Comparison of ENCODE assay signal across 22 cellular contexts in the genomic region with DNA sequence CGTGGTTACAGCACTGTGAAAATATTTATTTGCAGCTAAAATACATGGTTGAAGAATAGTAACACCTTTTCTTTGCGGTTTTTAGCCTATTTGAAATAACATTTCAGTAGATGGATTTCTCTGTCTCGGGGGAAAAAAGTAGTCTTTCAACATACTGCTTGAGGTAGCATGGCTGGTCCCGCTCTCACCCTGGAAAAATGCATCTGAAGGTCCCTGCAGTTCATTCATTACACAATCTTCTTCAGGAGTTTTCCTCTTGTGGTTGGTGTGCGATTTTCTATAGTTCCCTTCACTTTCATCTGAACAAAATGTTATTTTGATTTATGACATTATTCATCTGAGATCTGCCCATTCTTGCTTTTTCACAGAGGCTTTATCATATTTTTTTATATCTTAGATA.
DNase-seq lines count a peak whose midpoint lies in the region; ATAC-seq and TF ChIP-seq lines count a peak whose summit lies in the region.
"Had no signal": no experiment of that assay in that cellular context is flagged by ENCODE, and none has a peak within 500 bp of the region (broad histone marks: within the 10 kb centered on the region; RNA-seq: fewer than 3 reads in every experiment).

No MANE protein-coding gene starts in this region.

- POLR2A ChIA-PET in GM10248 (lab: Yijun Ruan, JAX), result no interaction called here

- H2AFZ ChIP-seq in Loucy (ENCODE audit: low read length), result peak overlapping the region; percentile 51

- DNase-seq in AG08395 (ENCODE audit: low spot score) (peak; percentile 32), brain microvascular endothelial cell (peak; percentile 7), fibroblast of villous mesenchyme (ENCODE audit: low read depth) (peak; percentile 73), GM10248 (ENCODE audit: extremely low spot score) (no peak)
- DNase-seq in activated T-helper 1 cell treated with anti-CD3 and anti-CD28 coated beads, Interleukin-12 subunit alpha, Interleukin-12 subunit beta, Interleukin-2, Interleukin-4 antibody, amounts not matched to agents 30 ng/mL and 10 ng/mL and 1 ng/mL, durations not matched to agents 14 hours and 24 hours and 36 hours (ENCODE audit: low spot score), result no peak
- DNase-seq in effector memory CD4-positive, alpha-beta T cell, result no peak
- DNase-seq: activated naive CD4-positive, alpha-beta T cell treated with anti-CD3 and anti-CD28 coated beads, Interleukin-2, amount 50 U/mL, for 16 hours; aorta; erythroblast; head of caudate nucleus; naive B cell; NCI-H2081; NCI-H774; SHP77; small intestine; stimulated activated CD4-positive, alpha-beta T cell treated with anti-CD3 and anti-CD28 coated beads, Interleukin-2, amount 100 ng/mL, for 24 hours; substantia nigra; T-helper 9 cell had no signal

- no peaks in the 10 kb centered on the region; the same call in 1 of the 2 replicates for H3K9me3 ChIP-seq in Loucy (ENCODE audit: insufficient read depth, low read depth, low read length)
- no peaks in the 10 kb centered on the region for H3K9me3 ChIP-seq in effector memory CD4-positive, alpha-beta T cell (ENCODE audit: control insufficient read depth, low read length)

- H3K4me3 ChIP-seq in Loucy (ENCODE audit: low read length, poor library complexity, severe bottlenecking) (no peak overlapping the region), brain microvascular endothelial cell (ENCODE audit: low read depth, low read length) (no peak overlapping the region), fibroblast of villous mesenchyme (ENCODE audit: low read depth, low read length) (no peak overlapping the region)
- no peak overlapping the region for H3K4me3 ChIP-seq in effector memory CD4-positive, alpha-beta T cell (ENCODE audit: insufficient read depth, low read depth, low read length, poor library complexity, severe bottlenecking)
- H3K4me3 ChIP-seq: A549; BLaER1 treated with 17β-estradiol and CSF1 and Interleukin-3, amounts not matched to agents 10 nM and 100 nM had no signal

- intact Hi-C loops in activated T-helper 1 cell treated with anti-CD3 and anti-CD28 coated beads, Interleukin-12 subunit alpha, Interleukin-12 subunit beta, Interleukin-2, Interleukin-4 antibody, amounts not matched to agents 30 ng/mL and 10 ng/mL and 1 ng/mL, durations not matched to agents 14 hours and 24 hours and 36 hours (cut with micrococcal nuclease), result no loop called here

- H3K27ac ChIP-seq in brain microvascular endothelial cell, result no peak overlapping the region
- no peak overlapping the region for H3K27ac ChIP-seq in effector memory CD4-positive, alpha-beta T cell (ENCODE audit: insufficient read depth, low read length, poor library complexity, severe bottlenecking)
- H3K27ac ChIP-seq: A549; BLaER1 treated with 17β-estradiol and CSF1 and Interleukin-3, amounts not matched to agents 10 nM and 100 nM had no signal

- no peaks in the 10 kb centered on the region for H3K9me2 ChIP-seq in Loucy (replicated peaks; ENCODE audit: low read depth, low read length)

- H3K79me2 ChIP-seq in Loucy (ENCODE audit: insufficient read depth, low read length), result no peaks in the 10 kb centered on the region

- H3K36me3 Mint-ChIP-seq in activated T-helper 1 cell treated with anti-CD3 and anti-CD28 coated beads, Interleukin-12 subunit alpha, Interleukin-12 subunit beta, Interleukin-2, Interleukin-4 antibody, amounts not matched to agents 30 ng/mL and 10 ng/mL and 1 ng/mL, durations not matched to agents 14 hours and 24 hours and 36 hours (ENCODE audit: low read depth), result no peaks in the 10 kb centered on the region
- H3K36me3 Mint-ChIP-seq: naive B cell had no signal

- in situ Hi-C loops in brain microvascular endothelial cell (cut with HindIII; ENCODE audit: low pct_ligation_motif_present, low sequenced_read_pairs), result no loop called here

- CTCF ChIA-PET in GM10248 (lab: Yijun Ruan, JAX), result no interaction called here

- H3K4me3 Mint-ChIP-seq in activated T-helper 1 cell treated with anti-CD3 and anti-CD28 coated beads, Interleukin-12 subunit alpha, Interleukin-12 subunit beta, Interleukin-2, Interleukin-4 antibody, amounts not matched to agents 30 ng/mL and 10 ng/mL and 1 ng/mL, durations not matched to agents 14 hours and 24 hours and 36 hours, result no peak overlapping the region
- H3K4me3 Mint-ChIP-seq: naive B cell had no signal

- H3K27me3 ChIP-seq in Loucy (ENCODE audit: insufficient read depth, low read length, poor library complexity, severe bottlenecking), result no peaks in the 10 kb centered on the region
- H3K27me3 ChIP-seq in brain microvascular endothelial cell (replicated peaks), result no peaks in the 10 kb centered on the region
- no peaks in the 10 kb centered on the region for H3K27me3 ChIP-seq in effector memory CD4-positive, alpha-beta T cell (replicated peaks; ENCODE audit: control insufficient read depth, insufficient read depth, low read length, poor library complexity, severe bottlenecking)
- H3K27me3 ChIP-seq: BLaER1 treated with 17β-estradiol and CSF1 and Interleukin-3, amounts not matched to agents 10 nM and 100 nM had no signal

- no peak for TF ChIP-seq CTCF in Loucy (conservative IDR thresholded peaks at IDR 0.05; ENCODE audit: low read length)
- no peak for TF ChIP-seq CTCF in brain microvascular endothelial cell (IDR thresholded peaks at IDR 0.05; ENCODE audit: low read depth, low read length, missing control alignments)
- no peak for TF ChIP-seq CTCF in fibroblast of villous mesenchyme (IDR thresholded peaks at IDR 0.05; ENCODE audit: insufficient read depth, low read depth, low read length)
- no peak for TF ChIP-seq CTCF in GM10248 (IDR thresholded peaks at IDR 0.05; ENCODE audit: control extremely low read depth, extremely low read depth, low read depth, missing control alignments)

- peaks cover 10% of the 10 kb centered on the region for H3K9me3 Mint-ChIP-seq in activated T-helper 1 cell treated with anti-CD3 and anti-CD28 coated beads, Interleukin-12 subunit alpha, Interleukin-12 subunit beta, Interleukin-2, Interleukin-4 antibody, amounts not matched to agents 30 ng/mL and 10 ng/mL and 1 ng/mL, durations not matched to agents 14 hours and 24 hours and 36 hours

- H3K27ac Mint-ChIP-seq in activated T-helper 1 cell treated with anti-CD3 and anti-CD28 coated beads, Interleukin-12 subunit alpha, Interleukin-12 subunit beta, Interleukin-2, Interleukin-4 antibody, amounts not matched to agents 30 ng/mL and 10 ng/mL and 1 ng/mL, durations not matched to agents 14 hours and 24 hours and 36 hours, result no peak overlapping the region

- H3F3A ChIP-seq in Loucy (ENCODE audit: low read depth), result no peaks in the 10 kb centered on the region

- no peaks in the 10 kb centered on the region for H4K20me1 ChIP-seq in Loucy (ENCODE audit: insufficient read depth, low read length, poor library complexity, severe bottlenecking)
- H4K20me1 ChIP-seq: BLaER1 treated with 17β-estradiol and CSF1 and Interleukin-3, amounts not matched to agents 10 nM and 100 nM had no signal

- no peak for ATAC-seq in HG03378 (IDR thresholded peaks at IDR 0.05; ENCODE audit: unreplicated experiment)
- ATAC-seq: A549 had no signal

- H3K27me3 Mint-ChIP-seq in activated T-helper 1 cell treated with anti-CD3 and anti-CD28 coated beads, Interleukin-12 subunit alpha, Interleukin-12 subunit beta, Interleukin-2, Interleukin-4 antibody, amounts not matched to agents 30 ng/mL and 10 ng/mL and 1 ng/mL, durations not matched to agents 14 hours and 24 hours and 36 hours (ENCODE audit: insufficient read depth), result no peaks in the 10 kb centered on the region
- H3K27me3 Mint-ChIP-seq: naive B cell had no signal

- H3K4me1 Mint-ChIP-seq in activated T-helper 1 cell treated with anti-CD3 and anti-CD28 coated beads, Interleukin-12 subunit alpha, Interleukin-12 subunit beta, Interleukin-2, Interleukin-4 antibody, amounts not matched to agents 30 ng/mL and 10 ng/mL and 1 ng/mL, durations not matched to agents 14 hours and 24 hours and 36 hours (ENCODE audit: low read depth), result no peaks in the 10 kb centered on the region
- H3K4me1 Mint-ChIP-seq: naive B cell had no signal

- no peaks in the 10 kb centered on the region for H3K4me1 ChIP-seq in Loucy (ENCODE audit: insufficient read depth, low read length, poor library complexity, severe bottlenecking)
- H3K4me1 ChIP-seq in effector memory CD4-positive, alpha-beta T cell (ENCODE audit: control insufficient read depth, insufficient read depth, low read length, poor library complexity, severe bottlenecking), result no peaks in the 10 kb centered on the region
- H3K4me1 ChIP-seq: A549 had no signal

- H3K4me2 ChIP-seq in Loucy (ENCODE audit: low read depth, low read length, poor library complexity, severe bottlenecking), result no peak overlapping the region
- H3K4me2 ChIP-seq: A549 had no signal

- no peak overlapping the region for H3K9ac ChIP-seq in Loucy (ENCODE audit: low read depth, low read length, poor library complexity, severe bottlenecking)
- H3K9ac ChIP-seq: BLaER1 treated with 17β-estradiol and CSF1 and Interleukin-3, amounts not matched to agents 10 nM and 100 nM had no signal

- no peaks in the 10 kb centered on the region for H3K36me3 ChIP-seq in Loucy (ENCODE audit: insufficient read depth, low read length)
- no peaks in the 10 kb centered on the region for H3K36me3 ChIP-seq in brain microvascular endothelial cell (replicated peaks)
- H3K36me3 ChIP-seq in effector memory CD4-positive, alpha-beta T cell (ENCODE audit: control insufficient read depth, insufficient read depth, low read length), result no peaks in the 10 kb centered on the region
- H3K36me3 ChIP-seq: BLaER1 treated with 17β-estradiol and CSF1 and Interleukin-3, amounts not matched to agents 10 nM and 100 nM had no signal

Comparison
In these comparisons a context has a peak if more than half of its experiments do, and no peak if none do; other contexts are left out.
1. DNase-seq: peak in AG08395 (single experiment), brain microvascular endothelial cell (single experiment) and fibroblast of villous mesenchyme (single experiment); none in GM10248 (single experiment), activated T-helper 1 cell treated with anti-CD3 and anti-CD28 coated beads, Interleukin-12 subunit alpha, Interleukin-12 subunit beta, Interleukin-2, Interleukin-4 antibody, amounts not matched to agents 30 ng/mL and 10 ng/mL and 1 ng/mL, durations not matched to agents 14 hours and 24 hours and 36 hours (single experiment) and effector memory CD4-positive, alpha-beta T cell (0 of 3).